ENCODE assay signal across 8 cellular contexts in genomic region chrX:118839334-118839958, GRCh38. TPM values are rescaled to one million over a fixed set of nuclear protein-coding genes. Genes with fewer than 3 reads are reported as not detected.
DNase-seq lines count a peak whose midpoint lies in the region; ATAC-seq and TF ChIP-seq lines count a peak whose summit lies in the region.

No MANE protein-coding gene starts in this region.

- no peaks in the 10 kb centered on the region for H3K27me3 ChIP-seq in ovary
- no peaks in the 10 kb centered on the region for H3K27me3 ChIP-seq in thyroid gland

- intact Hi-C loops in cardiac septum (cut with DNase I): no loop called here
- intact Hi-C loops in ovary (cut with DNase I): no loop called here
- intact Hi-C loops in thyroid gland (cut with DNase I): no loop called here

- in situ Hi-C loops in GM13977 (cut with MboI; ENCODE audit: low pct_unique_long_range_greater_than_20kb, low sequenced_read_pairs, unreplicated experiment): no loop called here

- no peaks in the 10 kb centered on the region for H3K4me1 Mint-ChIP-seq in activated naive CD8-positive, alpha-beta T cell treated with anti-CD3 and anti-CD28 coated beads for 36 hours

- H3K36me3 Mint-ChIP-seq in activated naive CD8-positive, alpha-beta T cell treated with anti-CD3 and anti-CD28 coated beads for 36 hours: no peaks in the 10 kb centered on the region

- TF ChIP-seq CTCF in GM13977 (IDR thresholded peaks at IDR 0.05; ENCODE audit: extremely low read depth, insufficient read depth, missing control alignments) (peak; percentile 79), ovary (IDR thresholded peaks at IDR 0.05) (peak; percentile 41 to 56 (median 49)), thyroid gland (IDR thresholded peaks at IDR 0.05) (peak; percentile 34 to 77 (median 58))

- no peaks in the 10 kb centered on the region for H3K36me3 ChIP-seq in ovary
- no peaks in the 10 kb centered on the region for H3K36me3 ChIP-seq in thyroid gland

- TF ChIP-seq POLR2A in ovary (IDR thresholded peaks at IDR 0.05) (no peak), thyroid gland (IDR thresholded peaks at IDR 0.05) (no peak)

- H3K27ac ChIP-seq in ovary (no peak overlapping the region), thyroid gland (peak overlapping the region in 1 of 3 donors; percentile 23)

- ATAC-seq in SK-N-SH treated with all-trans-retinoic acid at 6 μM for 48 hours: peak; percentile 95
- ATAC-seq in HG03025 (IDR thresholded peaks at IDR 0.05; ENCODE audit: low FRiP score, unreplicated experiment): no peak

- H3K4me3 Mint-ChIP-seq in activated naive CD8-positive, alpha-beta T cell treated with anti-CD3 and anti-CD28 coated beads for 36 hours: peak overlapping the region; percentile 50

- peak overlapping the region; percentile 36 for H3K4me3 ChIP-seq in ovary
- peak overlapping the region in 1 of 3 donors; percentile 18 for H3K4me3 ChIP-seq in thyroid gland (replicated peaks in 1 of 3)

- TF ChIP-seq EP300 in ovary (IDR thresholded peaks at IDR 0.05): no peak

- peaks cover 21% of the 10 kb centered on the region for H3K27me3 Mint-ChIP-seq in activated naive CD8-positive, alpha-beta T cell treated with anti-CD3 and anti-CD28 coated beads for 36 hours

- 31 to 50% (median 35%) methylated on average over 44 to 50 of the region's 50 CpGs for WGBS in ovary, 3 donors
- WGBS in thyroid gland, 2 donors: 0 to 6% methylated on average over 8 to 14 of the region's 50 CpGs

- no peaks in the 10 kb centered on the region for H3K9me3 Mint-ChIP-seq in activated naive CD8-positive, alpha-beta T cell treated with anti-CD3 and anti-CD28 coated beads for 36 hours

- H3K4me1 ChIP-seq in ovary (ENCODE audit: insufficient read depth) (no peaks in the 10 kb centered on the region), thyroid gland (peaks cover 0 to 5% of the 10 kb centered on the region in 2 donors)

- DNase-seq in GM13977 (ENCODE audit: low spot score) (peak; percentile 77), HK-2 (ENCODE audit: unreplicated experiment) (peak; percentile 81), cardiac septum (ENCODE audit: low spot score) (peak; percentile 89), ovary (peak; percentile 66 to 82 (median 77)), thyroid gland (peak; percentile 81 to 85)
- peak; percentile 74 for DNase-seq in activated naive CD8-positive, alpha-beta T cell treated with anti-CD3 and anti-CD28 coated beads for 36 hours

- H3K27ac Mint-ChIP-seq in activated naive CD8-positive, alpha-beta T cell treated with anti-CD3 and anti-CD28 coated beads for 36 hours: no peak overlapping the region

- no peaks in the 10 kb centered on the region for H3K9me3 ChIP-seq in ovary
- H3K9me3 ChIP-seq in thyroid gland: no peaks in the 10 kb centered on the region

TF ChIP-seq in SK-N-SH treated with all-trans-retinoic acid at 6 μM for 48 hours, 23 proteins besides CTCF, POLR2A, EP300 and RAD21:
- TF ChIP-seq TOX (CRISPR knock-in tag; IDR thresholded peaks at IDR 0.05; ENCODE audit: borderline replicate concordance): no peak
TF ChIP-seq in SK-N-SH treated with all-trans-retinoic acid at 6 μM for 48 hours: peak in this region for 0.

RNA-seq across cellular contexts. Expression of gene ZCCHC12, which starts 15.8 kb away (rescaled TPM):
- total RNA-seq in activated naive CD8-positive, alpha-beta T cell treated with anti-CD3 and anti-CD28 coated beads for 36 hours: under 1 TPM in 1 of 2 experiments, not detected in 1; 0.16 TPM
- 0.30 TPM for total RNA-seq in cardiac septum
- total RNA-seq in ovary: 100 to 1,000 TPM in 1 of 7 donors, 10 to 100 TPM in 1, 1 to 10 TPM in 4, under 1 TPM in 1; 0.70 to 131 (median 5.5) TPM
- 10 to 100 TPM in 1 of 2 donors, 1 to 10 TPM in 1; 2.2 to 25.2 TPM for polyA plus RNA-seq in ovary
- total RNA-seq in thyroid gland: 10 to 100 TPM in 2 of 4 donors, 1 to 10 TPM in 2; 1.2 to 40.9 (median 10.7) TPM
